Comparison of ENCODE assay signal across 25 cellular contexts in genomic region chr5:120326651-120327050, GRCh38.
DNase-seq lines count a peak whose midpoint lies in the region; ATAC-seq lines count a peak whose summit lies in the region.
"Had no signal": no experiment of that assay in that cellular context is flagged by ENCODE, and none has a peak within 500 bp of the region (broad histone marks: within the 10 kb centered on the region; RNA-seq: fewer than 3 reads in every experiment).

No MANE protein-coding gene starts in this region.

- H3K9me3 Mint-ChIP-seq in activated naive CD8-positive, alpha-beta T cell treated with anti-CD3 and anti-CD28 coated beads, Interleukin-2, amount 50 U/mL, for 24 hours: peaks cover 4% of the 10 kb centered on the region

- DNase-seq in HCEC 1CT (peak; percentile 43), adipocyte (ENCODE audit: low read depth) (peak; percentile 59), fibroblast of peridontal ligament (ENCODE audit: extremely low read depth) (peak; percentile 65)
- no peak for DNase-seq in activated naive CD8-positive, alpha-beta T cell treated with anti-CD3 and anti-CD28 coated beads, Interleukin-2, amount 50 U/mL, for 24 hours
- DNase-seq: Caco-2; CD8-positive, alpha-beta T cell; DMS79; GF-D8; KG1; NCI-H1048; NCI-H1417 treated with DMSO at 0.1 percent for 48 hours; NCI-H187; NCI-H2081 treated with DMSO at 0.1 percent for 48 hours; NCI-H2171; NCI-H226; NCI-H510A; NCI-H69; Right ventricle myocardium superior; RPMI8226 had no signal

- no peak overlapping the region for H3K4me3 Mint-ChIP-seq in activated naive CD8-positive, alpha-beta T cell treated with anti-CD3 and anti-CD28 coated beads, Interleukin-2, amount 50 U/mL, for 24 hours
- H3K4me3 Mint-ChIP-seq: B cell; CD8-positive, alpha-beta T cell had no signal

- no peaks in the 10 kb centered on the region for H3K36me3 ChIP-seq in adipocyte (ENCODE audit: control insufficient read depth, insufficient read depth, low read length, severe bottlenecking)
- H3K36me3 ChIP-seq: SJSA1 had no signal

- H3K27me3 ChIP-seq in adipocyte (replicated peaks; ENCODE audit: control insufficient read depth, insufficient read depth, low read length): no peaks in the 10 kb centered on the region
- H3K27me3 ChIP-seq: SJSA1 had no signal

- H3K4me1 Mint-ChIP-seq in activated naive CD8-positive, alpha-beta T cell treated with anti-CD3 and anti-CD28 coated beads, Interleukin-2, amount 50 U/mL, for 24 hours: no peaks in the 10 kb centered on the region
- H3K4me1 Mint-ChIP-seq: B cell had no signal

- no peaks in the 10 kb centered on the region for H3K4me1 ChIP-seq in adipocyte (ENCODE audit: control insufficient read depth, insufficient read depth, low read length)
- H3K4me1 ChIP-seq: A549, Caco-2, SJSA1 had no signal

- H3K27me3 Mint-ChIP-seq in activated naive CD8-positive, alpha-beta T cell treated with anti-CD3 and anti-CD28 coated beads, Interleukin-2, amount 50 U/mL, for 24 hours: no peaks in the 10 kb centered on the region
- H3K27me3 Mint-ChIP-seq: B cell had no signal

- H3K4me3 ChIP-seq in adipocyte (ENCODE audit: low read length): no peak overlapping the region
- H3K4me3 ChIP-seq: A549, SJSA1 had no signal

- no peak overlapping the region for H3K9ac ChIP-seq in adipocyte (ENCODE audit: low read length)

- H3K36me3 Mint-ChIP-seq in activated naive CD8-positive, alpha-beta T cell treated with anti-CD3 and anti-CD28 coated beads, Interleukin-2, amount 50 U/mL, for 24 hours (ENCODE audit: low read depth): no peaks in the 10 kb centered on the region
- H3K36me3 Mint-ChIP-seq: CD8-positive, alpha-beta T cell had no signal

- no peak for ATAC-seq in HG03571 (IDR thresholded peaks at IDR 0.05; ENCODE audit: unreplicated experiment)
- ATAC-seq in activated naive CD8-positive, alpha-beta T cell treated with anti-CD3 and anti-CD28 coated beads, Interleukin-2, amount 50 U/mL, for 24 hours: no peak
- no peak for ATAC-seq in HG03469 (IDR thresholded peaks at IDR 0.05; ENCODE audit: unreplicated experiment)
- no peak for ATAC-seq in HG02759 (IDR thresholded peaks at IDR 0.05; ENCODE audit: unreplicated experiment)
- ATAC-seq: A549; CD8-positive, alpha-beta T cell had no signal

- peaks cover 10% of the 10 kb centered on the region for H3K9me3 ChIP-seq in adipocyte (ENCODE audit: control insufficient read depth, low read length)
- H3K9me3 ChIP-seq: A549, Caco-2 had no signal

- no peak overlapping the region for H3K27ac Mint-ChIP-seq in activated naive CD8-positive, alpha-beta T cell treated with anti-CD3 and anti-CD28 coated beads, Interleukin-2, amount 50 U/mL, for 24 hours
- H3K27ac Mint-ChIP-seq: B cell; CD8-positive, alpha-beta T cell had no signal
